24 cellular contexts compared by ENCODE assay signal in the genomic region with DNA sequence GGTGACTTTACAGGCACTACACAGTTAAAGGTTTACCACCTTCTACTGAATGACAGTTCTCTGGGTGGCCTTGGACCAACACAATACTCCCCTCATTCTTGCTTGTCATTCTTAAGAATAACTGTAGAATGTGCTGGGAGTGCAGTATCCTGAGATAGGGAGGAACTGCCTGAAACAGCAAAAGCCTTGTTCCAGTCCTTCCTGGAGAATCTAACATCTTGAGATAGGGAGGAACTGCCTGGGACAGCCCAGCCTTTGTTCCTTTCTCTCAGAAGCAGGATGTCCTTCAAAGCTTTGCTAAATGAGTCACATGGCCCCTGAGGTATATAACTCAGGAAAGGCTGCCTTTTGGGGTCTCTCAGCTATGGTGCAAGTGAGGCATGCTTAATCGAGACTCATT.
DNase-seq lines count a peak whose midpoint lies in the region; ATAC-seq, FAIRE-seq and TF ChIP-seq lines count a peak whose summit lies in the region.
"Had no signal": no experiment of that assay in that cellular context is flagged by ENCODE, and none has a peak within 500 bp of the region (broad histone marks: within the 10 kb centered on the region; RNA-seq: fewer than 3 reads in every experiment).

No MANE protein-coding gene starts in this region.

- peaks cover 30% of the 10 kb centered on the region for H3K4me1 Mint-ChIP-seq in endothelial cell (ENCODE audit: unreplicated experiment)
- H3K4me1 Mint-ChIP-seq in CD8-positive, alpha-beta T cell (ENCODE audit: low read depth) = no peaks in the 10 kb centered on the region
- H3K4me1 Mint-ChIP-seq: CD14-positive monocyte had no signal

- DNase-seq in GM19239 (ENCODE audit: insufficient read length, low spot score) (no peak), SK-MEL-5 (ENCODE audit: low read depth, low spot score) (peak; percentile 68), endothelial cell (ENCODE audit: low spot score) (peak; percentile 6), kidney tubule cell (ENCODE audit: low spot score) (peak; percentile 6), HTR-8/SVneo (ENCODE audit: insufficient read length, low spot score) (no peak), stomach (no peak)
- DNase-seq in CD8-positive, alpha-beta T cell = no peak
- DNase-seq: 8988T; ACHN; AML-193; BE2C; Caco-2; CD4-positive, alpha-beta T cell; DMS153; DND-41; GOT3 had no signal

- H3K9me3 Mint-ChIP-seq in endothelial cell (ENCODE audit: unreplicated experiment) = no peaks in the 10 kb centered on the region
- no peaks in the 10 kb centered on the region for H3K9me3 Mint-ChIP-seq in CD8-positive, alpha-beta T cell
- H3K9me3 Mint-ChIP-seq: CD14-positive monocyte; CD4-positive, alpha-beta T cell had no signal

- POLR2A ChIA-PET in CD8-positive, alpha-beta T cell (lab: Charles Lee) = no interaction called here

- TF ChIP-seq POLR2A in stomach (IDR thresholded peaks at IDR 0.05) = no peak

- TF ChIP-seq CTCF in endothelial cell (IDR thresholded peaks at IDR 0.05; ENCODE audit: unreplicated experiment) (no peak), stomach (IDR thresholded peaks at IDR 0.05) (no peak)
- TF ChIP-seq CTCF in CD8-positive, alpha-beta T cell (IDR thresholded peaks at IDR 0.05) = no peak

- WGBS in stomach, 5 donors = 38 to 60% (median 50%) methylated on average over 1 of the region's 1 CpG

- H3K27me3 ChIP-seq in stomach = peaks cover 0 to 13% (median 0%) of the 10 kb centered on the region in 3 donors
- H3K27me3 ChIP-seq in CD8-positive, alpha-beta T cell (ENCODE audit: insufficient read depth, low read length) = no peaks in the 10 kb centered on the region
- H3K27me3 ChIP-seq: BE2C had no signal

- TF ChIP-seq EP300 in stomach (IDR thresholded peaks at IDR 0.05) = no peak

- in situ Hi-C loops in SK-MEL-5 (cut with HindIII; ENCODE audit: low pct_unique_long_range_greater_than_20kb, low sequenced_read_pairs) = no loop called here

- H3K27me3 Mint-ChIP-seq in endothelial cell (ENCODE audit: unreplicated experiment) = peaks cover 8% of the 10 kb centered on the region
- peaks cover 2% of the 10 kb centered on the region for H3K27me3 Mint-ChIP-seq in CD8-positive, alpha-beta T cell (ENCODE audit: low read depth)
- H3K27me3 Mint-ChIP-seq: CD4-positive, alpha-beta T cell had no signal

- H3K36me3 ChIP-seq in stomach = no peaks in the 10 kb centered on the region
- H3K36me3 ChIP-seq in CD8-positive, alpha-beta T cell (ENCODE audit: insufficient read depth, low read length) = no peaks in the 10 kb centered on the region
- H3K36me3 ChIP-seq: BE2C; BLaER1 treated with 17β-estradiol and CSF1 and Interleukin-3, amounts not matched to agents 10 nM and 100 nM; HAP-1 had no signal

- intact Hi-C loops in stomach (cut with DNase I; ENCODE audit: low total_unique reads) = no loop called here
- intact Hi-C loops in CD8-positive, alpha-beta T cell (cut with DNase I, micrococcal nuclease) = loop anchor here in 1 of 2 experiments (5.0 kb wide), 4 partner anchors 342 to 792 kb away; no protein-coding TSS in a partner anchor

- CTCF ChIA-PET in CD8-positive, alpha-beta T cell (lab: Charles Lee) = no interaction called here

- no peak overlapping the region for H3K4me3 Mint-ChIP-seq in endothelial cell (ENCODE audit: unreplicated experiment)
- H3K4me3 Mint-ChIP-seq in CD8-positive, alpha-beta T cell = no peak overlapping the region
- H3K4me3 Mint-ChIP-seq: CD14-positive monocyte; CD4-positive, alpha-beta T cell had no signal

- no peak overlapping the region for H3K4me3 ChIP-seq in stomach
- no peak overlapping the region for H3K4me3 ChIP-seq in CD8-positive, alpha-beta T cell (ENCODE audit: low read depth, low read length)
- H3K4me3 ChIP-seq: A549; BLaER1 treated with 17β-estradiol and CSF1 and Interleukin-3, amounts not matched to agents 10 nM and 100 nM; HAP-1 had no signal

- no peak for ATAC-seq in GM21360 (IDR thresholded peaks at IDR 0.05; ENCODE audit: unreplicated experiment)
- no peak for ATAC-seq in CD8-positive, alpha-beta T cell
- ATAC-seq: A549 had no signal

- no peak overlapping the region for H3K27ac ChIP-seq in stomach
- H3K27ac ChIP-seq in CD8-positive, alpha-beta T cell (ENCODE audit: low read depth, low read length) = no peak overlapping the region
- H3K27ac ChIP-seq: A549; BLaER1 treated with 17β-estradiol and CSF1 and Interleukin-3, amounts not matched to agents 10 nM and 100 nM had no signal

- H3K27ac Mint-ChIP-seq in endothelial cell (ENCODE audit: unreplicated experiment) = peak overlapping the region; percentile 89
- no peak overlapping the region for H3K27ac Mint-ChIP-seq in CD8-positive, alpha-beta T cell
- H3K27ac Mint-ChIP-seq: CD14-positive monocyte; CD4-positive, alpha-beta T cell had no signal

- FAIRE-seq in GM19239 (lab: Jason Lieb, UNC) (peak; percentile 14), HTR-8/SVneo (lab: Jason Lieb, UNC) (no peak)
- FAIRE-seq: G401.6, GM12892, H54 had no signal

- H3K36me3 Mint-ChIP-seq in endothelial cell (ENCODE audit: low read depth, unreplicated experiment) = no peaks in the 10 kb centered on the region
- no peaks in the 10 kb centered on the region for H3K36me3 Mint-ChIP-seq in CD8-positive, alpha-beta T cell
- H3K36me3 Mint-ChIP-seq: CD14-positive monocyte had no signal

- no peaks in the 10 kb centered on the region for H3K9me3 ChIP-seq in stomach
- no peaks in the 10 kb centered on the region for H3K9me3 ChIP-seq in CD8-positive, alpha-beta T cell (ENCODE audit: low read length)
- H3K9me3 ChIP-seq: A549; BE2C; BLaER1 treated with 17β-estradiol and CSF1 and Interleukin-3, amounts not matched to agents 10 nM and 100 nM; Caco-2; HAP-1 had no signal

- no peaks in the 10 kb centered on the region for H3K4me1 ChIP-seq in stomach
- H3K4me1 ChIP-seq in CD8-positive, alpha-beta T cell (ENCODE audit: insufficient read depth, low read length) = no peaks in the 10 kb centered on the region
- H3K4me1 ChIP-seq: A549; BE2C; BLaER1 treated with 17β-estradiol and CSF1 and Interleukin-3, amounts not matched to agents 10 nM and 100 nM had no signal

Comparison
In these comparisons a context has a peak if more than half of its experiments do, and no peak if none do; other contexts are left out.
1. DNase-seq: peak in SK-MEL-5 (single experiment), endothelial cell (single experiment) and kidney tubule cell (single experiment); none in GM19239 (single experiment), HTR-8/SVneo (single experiment), stomach (single experiment) and CD8-positive, alpha-beta T cell (0 of 7).